11 cellular contexts compared by ENCODE assay signal in the genomic region with DNA sequence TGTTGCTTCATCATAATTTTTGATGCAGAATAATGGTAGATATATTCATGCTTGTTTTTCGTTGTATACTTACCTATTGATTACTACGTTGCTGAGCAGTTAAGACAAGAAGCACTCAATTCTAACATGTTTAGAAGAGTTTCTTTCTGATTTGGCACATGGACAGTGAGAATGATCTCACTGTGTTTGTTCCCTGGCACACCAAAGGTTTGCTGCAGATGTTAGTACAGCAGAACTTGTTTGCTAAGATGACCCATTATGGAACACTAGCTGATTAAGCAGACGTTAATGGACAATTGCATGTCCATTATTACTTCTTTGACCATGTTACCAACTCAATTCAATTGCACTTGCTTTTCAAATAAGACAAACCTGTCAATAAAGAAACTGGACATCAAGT.
DNase-seq lines count a peak whose midpoint lies in the region; ATAC-seq and TF ChIP-seq lines count a peak whose summit lies in the region.
"Had no signal": no experiment of that assay in that cellular context is flagged by ENCODE, and none has a peak within 500 bp of the region (broad histone marks: within the 10 kb centered on the region; RNA-seq: fewer than 3 reads in every experiment).

No MANE protein-coding gene starts in this region.

- H3K4me1 ChIP-seq in heart left ventricle (peaks cover 0 to 99% (median 56%) of the 10 kb centered on the region in 12 donors), spleen (peaks cover 35 to 100% (median 98%) of the 10 kb centered on the region in 6 donors)

- H3K4me3 Mint-ChIP-seq in WTC11, result no peak overlapping the region

- WGBS in heart left ventricle, 4 donors, result 29 to 41% (median 36%) methylated on average over 3 of the region's 3 CpGs
- WGBS in spleen, 5 donors, result 75 to 84% (median 80%) methylated on average over 3 of the region's 3 CpGs

- no peaks in the 10 kb centered on the region for H3K27me3 Mint-ChIP-seq in WTC11 (ENCODE audit: low read depth)

- H3K36me3 Mint-ChIP-seq in WTC11, result no peaks in the 10 kb centered on the region

- H3K27ac ChIP-seq in heart left ventricle (peak overlapping the region; percentile 11 to 81 (median 63)), spleen (peak overlapping the region in 7 of 8 donors; percentile 66 to 85 (median 71))

- DNase-seq in NCI-H446 (lab: John Stamatoyannopoulos, UW) (peak; percentile 12 to 44), NCI-H446 treated with DMSO at 0.1 percent for 48 hours (lab: John Stamatoyannopoulos, UW) (no peak), WTC11 (ENCODE audit: low spot score) (no peak), heart left ventricle (no peak), spleen (no peak), GF-D8 (lab: John Stamatoyannopoulos, UW) (no peak), COR-L47 (lab: John Stamatoyannopoulos, UW) (no peak)
- DNase-seq: 8988T; effector CD4-positive, alpha-beta T cell; NCI-H1105 had no signal

- POLR2A ChIA-PET in WTC11 (lab: Charles Lee), result no interaction called here

- H3K9me3 Mint-ChIP-seq in WTC11, result no peaks in the 10 kb centered on the region

- H3K36me3 ChIP-seq in heart left ventricle, result no peaks in the 10 kb centered on the region
- H3K36me3 ChIP-seq in spleen, result no peaks in the 10 kb centered on the region

- ATAC-seq in WTC11 (no peak), heart left ventricle (peak; percentile 29 to 65 (median 52)), GM18519 (IDR thresholded peaks at IDR 0.05; ENCODE audit: low FRiP score, unreplicated experiment) (no peak)

- no peak for TF ChIP-seq POLR2A in heart left ventricle (IDR thresholded peaks at IDR 0.05)
- TF ChIP-seq POLR2A in spleen (IDR thresholded peaks at IDR 0.05), result no peak

- intact Hi-C loops in heart left ventricle (cut with DNase I) (no loop called here), spleen (cut with DNase I; ENCODE audit: low total_unique reads) (no loop called here)

- peak overlapping the region in 1 of 12 donors; percentile 17 for H3K4me3 ChIP-seq in heart left ventricle
- H3K4me3 ChIP-seq in spleen, result peak overlapping the region in 1 of 8 donors; percentile 36

- H3K27ac Mint-ChIP-seq in WTC11, result peak overlapping the region; percentile 94

- TF ChIP-seq CTCF in WTC11 (IDR thresholded peaks at IDR 0.05) (no peak), heart left ventricle (IDR thresholded peaks at IDR 0.05) (no peak), spleen (IDR thresholded peaks at IDR 0.05 in 8 of 11, conservative IDR thresholded peaks at IDR 0.05 in 3 of 11) (no peak)

- CTCF ChIA-PET in WTC11 (lab: Charles Lee), result no interaction called here

- H3K9me3 ChIP-seq in heart left ventricle, result no peaks in the 10 kb centered on the region
- H3K9me3 ChIP-seq in spleen, result no peaks in the 10 kb centered on the region

- H3K27me3 ChIP-seq in heart left ventricle, result no peaks in the 10 kb centered on the region
- no peaks in the 10 kb centered on the region for H3K27me3 ChIP-seq in spleen (replicated peaks in 1 of 7)

- peaks cover 87% of the 10 kb centered on the region for H3K4me1 Mint-ChIP-seq in WTC11

TF ChIP-seq in WTC11, 78 proteins besides CTCF, POLR2A, EP300 and RAD21:
- TF ChIP-seq CDX4 (CRISPR knock-in tag; IDR thresholded peaks at IDR 0.05; ENCODE audit: borderline replicate concordance), result no peak
- TF ChIP-seq ERG (CRISPR knock-in tag; IDR thresholded peaks at IDR 0.05), result no peak
- TF ChIP-seq, protein P1, sequence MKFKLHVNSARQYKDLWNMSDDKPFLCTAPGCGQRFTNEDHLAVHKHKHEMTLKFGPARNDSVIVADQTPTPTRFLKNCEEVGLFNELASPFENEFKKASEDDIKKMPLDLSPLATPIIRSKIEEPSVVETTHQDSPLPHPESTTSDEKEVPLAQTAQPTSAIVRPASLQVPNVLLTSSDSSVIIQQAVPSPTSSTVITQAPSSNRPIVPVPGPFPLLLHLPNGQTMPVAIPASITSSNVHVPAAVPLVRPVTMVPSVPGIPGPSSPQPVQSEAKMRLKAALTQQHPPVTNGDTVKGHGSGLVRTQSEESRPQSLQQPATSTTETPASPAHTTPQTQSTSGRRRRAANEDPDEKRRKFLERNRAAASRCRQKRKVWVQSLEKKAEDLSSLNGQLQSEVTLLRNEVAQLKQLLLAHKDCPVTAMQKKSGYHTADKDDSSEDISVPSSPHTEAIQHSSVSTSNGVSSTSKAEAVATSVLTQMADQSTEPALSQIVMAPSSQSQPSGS (CRISPR knock-in tag; IDR thresholded peaks at IDR 0.05; ENCODE audit: borderline replicate concordance, low read depth), result no peak
- TF ChIP-seq MLX (CRISPR knock-in tag; IDR thresholded peaks at IDR 0.05), result no peak
- TF ChIP-seq, protein P2, sequence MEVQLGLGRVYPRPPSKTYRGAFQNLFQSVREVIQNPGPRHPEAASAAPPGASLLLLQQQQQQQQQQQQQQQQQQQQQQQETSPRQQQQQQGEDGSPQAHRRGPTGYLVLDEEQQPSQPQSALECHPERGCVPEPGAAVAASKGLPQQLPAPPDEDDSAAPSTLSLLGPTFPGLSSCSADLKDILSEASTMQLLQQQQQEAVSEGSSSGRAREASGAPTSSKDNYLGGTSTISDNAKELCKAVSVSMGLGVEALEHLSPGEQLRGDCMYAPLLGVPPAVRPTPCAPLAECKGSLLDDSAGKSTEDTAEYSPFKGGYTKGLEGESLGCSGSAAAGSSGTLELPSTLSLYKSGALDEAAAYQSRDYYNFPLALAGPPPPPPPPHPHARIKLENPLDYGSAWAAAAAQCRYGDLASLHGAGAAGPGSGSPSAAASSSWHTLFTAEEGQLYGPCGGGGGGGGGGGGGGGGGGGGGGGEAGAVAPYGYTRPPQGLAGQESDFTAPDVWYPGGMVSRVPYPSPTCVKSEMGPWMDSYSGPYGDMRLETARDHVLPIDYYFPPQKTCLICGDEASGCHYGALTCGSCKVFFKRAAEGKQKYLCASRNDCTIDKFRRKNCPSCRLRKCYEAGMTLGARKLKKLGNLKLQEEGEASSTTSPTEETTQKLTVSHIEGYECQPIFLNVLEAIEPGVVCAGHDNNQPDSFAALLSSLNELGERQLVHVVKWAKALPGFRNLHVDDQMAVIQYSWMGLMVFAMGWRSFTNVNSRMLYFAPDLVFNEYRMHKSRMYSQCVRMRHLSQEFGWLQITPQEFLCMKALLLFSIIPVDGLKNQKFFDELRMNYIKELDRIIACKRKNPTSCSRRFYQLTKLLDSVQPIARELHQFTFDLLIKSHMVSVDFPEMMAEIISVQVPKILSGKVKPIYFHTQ (CRISPR knock-in tag; IDR thresholded peaks at IDR 0.05), result no peak
- no peak for TF ChIP-seq ELF4 (CRISPR knock-in tag; IDR thresholded peaks at IDR 0.05; ENCODE audit: low read depth)
- no peak for TF ChIP-seq TCF7 (CRISPR knock-in tag; IDR thresholded peaks at IDR 0.05; ENCODE audit: low read depth)
- TF ChIP-seq GTF2I (CRISPR knock-in tag; conservative IDR thresholded peaks at IDR 0.05), result no peak
- TF ChIP-seq, protein P3, sequence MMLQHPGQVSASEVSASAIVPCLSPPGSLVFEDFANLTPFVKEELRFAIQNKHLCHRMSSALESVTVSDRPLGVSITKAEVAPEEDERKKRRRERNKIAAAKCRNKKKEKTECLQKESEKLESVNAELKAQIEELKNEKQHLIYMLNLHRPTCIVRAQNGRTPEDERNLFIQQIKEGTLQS (CRISPR knock-in tag; conservative IDR thresholded peaks at IDR 0.05), result no peak
- no peak for TF ChIP-seq MXD4 (CRISPR knock-in tag; IDR thresholded peaks at IDR 0.05; ENCODE audit: borderline replicate concordance)
- TF ChIP-seq, protein P4, sequence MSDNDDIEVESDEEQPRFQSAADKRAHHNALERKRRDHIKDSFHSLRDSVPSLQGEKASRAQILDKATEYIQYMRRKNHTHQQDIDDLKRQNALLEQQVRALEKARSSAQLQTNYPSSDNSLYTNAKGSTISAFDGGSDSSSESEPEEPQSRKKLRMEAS (CRISPR knock-in tag; IDR thresholded peaks at IDR 0.05), result no peak

Comparison
In these comparisons a context has a peak if more than half of its experiments do, and no peak if none do; other contexts are left out.
1. DNase-seq: peak in NCI-H446 (2 of 2); none in NCI-H446 treated with DMSO at 0.1 percent for 48 hours (single experiment), WTC11 (single experiment), heart left ventricle (0 of 5), spleen (single experiment), GF-D8 (single experiment) and COR-L47 (single experiment).
2. ATAC-seq: peak in heart left ventricle (4 of 4); none in WTC11 (single experiment) and GM18519 (single experiment).